1 cellular context compared by ENCODE assay signal in the genomic region with DNA sequence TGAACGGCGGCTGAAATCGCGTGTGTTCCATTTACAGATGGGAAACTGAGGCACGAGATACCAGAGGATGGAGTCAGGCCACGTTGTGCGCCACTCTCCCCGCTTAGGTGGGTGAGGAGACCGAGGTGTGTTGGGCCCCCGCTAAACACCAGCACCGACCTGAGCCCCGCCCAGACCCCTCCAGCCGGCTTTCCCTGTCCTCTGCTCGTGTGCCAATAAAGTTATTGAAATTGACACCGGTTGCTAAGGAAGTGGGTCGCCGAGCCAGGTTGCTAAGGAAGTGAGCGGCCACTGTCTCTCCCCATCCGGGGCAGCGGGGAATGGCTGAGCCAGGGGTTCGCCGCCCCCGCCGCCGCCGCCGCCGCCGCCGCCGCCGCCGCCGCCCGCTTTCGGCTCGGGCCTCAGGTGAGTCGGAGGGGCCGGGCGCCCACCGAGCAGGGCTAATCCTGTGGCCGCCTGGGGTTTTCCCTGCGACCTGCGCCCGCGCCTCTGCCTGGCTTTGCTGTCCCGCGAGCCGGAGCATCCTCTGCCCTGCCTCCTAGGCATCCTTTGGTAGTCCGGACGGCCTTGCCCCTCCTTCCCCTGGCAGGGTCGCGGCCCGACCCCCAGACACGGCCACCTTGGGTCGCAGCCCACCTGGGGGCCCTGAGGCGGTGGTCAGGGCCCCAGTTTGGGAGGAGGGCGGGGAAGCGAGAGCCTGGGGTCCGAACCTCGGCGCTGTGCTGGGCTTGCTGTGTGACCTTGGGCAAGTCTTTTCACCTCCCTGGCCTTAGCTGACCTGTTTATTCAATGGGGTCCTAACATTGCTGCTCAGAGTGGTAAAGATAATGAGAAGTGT.
TF ChIP-seq lines count a peak whose summit lies in the region.

A gene (plus strand): TSS at position 291 of the 838 bp plus-strand sequence. CDS start 32,127 bp downstream, outside the sequence.

TF ChIP-seq in HEK293, 187 proteins besides CTCF, POLR2A, EP300 and RAD21 (continued from another document and continues in another):
- TF ChIP-seq, protein P1, sequence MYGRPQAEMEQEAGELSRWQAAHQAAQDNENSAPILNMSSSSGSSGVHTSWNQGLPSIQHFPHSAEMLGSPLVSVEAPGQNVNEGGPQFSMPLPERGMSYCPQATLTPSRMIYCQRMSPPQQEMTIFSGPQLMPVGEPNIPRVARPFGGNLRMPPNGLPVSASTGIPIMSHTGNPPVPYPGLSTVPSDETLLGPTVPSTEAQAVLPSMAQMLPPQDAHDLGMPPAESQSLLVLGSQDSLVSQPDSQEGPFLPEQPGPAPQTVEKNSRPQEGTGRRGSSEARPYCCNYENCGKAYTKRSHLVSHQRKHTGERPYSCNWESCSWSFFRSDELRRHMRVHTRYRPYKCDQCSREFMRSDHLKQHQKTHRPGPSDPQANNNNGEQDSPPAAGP (tag by site-specific recombination; IDR thresholded peaks at IDR 0.05) = peak; percentile 76; the same call in 1 of the 2 replicates
- TF ChIP-seq ZNF174 (tag by site-specific recombination; IDR thresholded peaks at IDR 0.05) (no peak), ZNF561 (tag by site-specific recombination; IDR thresholded peaks at IDR 0.05; ENCODE audit: borderline replicate concordance) (peak; percentile 82; the same call in 1 of the 2 replicates), ZNF571 (tag by site-specific recombination; IDR thresholded peaks at IDR 0.05) (no peak), ZNF792 (tag by site-specific recombination; IDR thresholded peaks at IDR 0.05) (no peak), ZNF324 (tag by site-specific recombination; IDR thresholded peaks at IDR 0.05) (peak; percentile 73), FEZF1 (tag by site-specific recombination; IDR thresholded peaks at IDR 0.05) (no peak), ZBTB48 (tag by site-specific recombination; IDR thresholded peaks at IDR 0.05) (no peak), ZNF555 (tag by site-specific recombination; conservative IDR thresholded peaks at IDR 0.05) (no peak), ZNF335 (tag by site-specific recombination; conservative IDR thresholded peaks at IDR 0.05) (peak; percentile 75), BCL11B (tag by site-specific recombination; IDR thresholded peaks at IDR 0.05; ENCODE audit: low read depth) (no peak), ZNF248 (tag by site-specific recombination; IDR thresholded peaks at IDR 0.05) (no peak), GLI2 (tag by site-specific recombination; IDR thresholded peaks at IDR 0.05; ENCODE audit: borderline replicate concordance, low read depth) (no peak), SALL2 (tag by site-specific recombination; IDR thresholded peaks at IDR 0.05; ENCODE audit: borderline replicate concordance) (no peak), ZNF777 (tag by site-specific recombination; IDR thresholded peaks at IDR 0.05; ENCODE audit: borderline replicate concordance) (no peak), ZSCAN16 (tag by site-specific recombination; IDR thresholded peaks at IDR 0.05) (no peak), ZFP69B (tag by site-specific recombination; IDR thresholded peaks at IDR 0.05) (peak; percentile 49; the same call in 1 of the 2 replicates), ZNF776 (tag by site-specific recombination; IDR thresholded peaks at IDR 0.05; ENCODE audit: borderline replicate concordance) (no peak), ZNF624 (tag by site-specific recombination; IDR thresholded peaks at IDR 0.05) (no peak), ZNF830 (tag by site-specific recombination; IDR thresholded peaks at IDR 0.05; ENCODE audit: low read depth) (no peak), ZNF623 (tag by site-specific recombination; IDR thresholded peaks at IDR 0.05) (no peak), ZNF133 (tag by site-specific recombination; IDR thresholded peaks at IDR 0.05) (no peak), SETDB1 (IDR thresholded peaks at IDR 0.05; ENCODE audit: insufficient read length, low read length) (no peak), ZNF221 (tag by site-specific recombination; IDR thresholded peaks at IDR 0.05; ENCODE audit: borderline replicate concordance) (no peak), ZNF138 (tag by site-specific recombination; IDR thresholded peaks at IDR 0.05; ENCODE audit: borderline replicate concordance) (no peak), ZNF2 (tag by site-specific recombination; IDR thresholded peaks at IDR 0.05) (no peak), IKZF3 (tag by site-specific recombination; IDR thresholded peaks at IDR 0.05) (peak; percentile 73), ZNF16 (tag by site-specific recombination; IDR thresholded peaks at IDR 0.05; ENCODE audit: low read depth) (no peak), ZNF426 (tag by site-specific recombination; IDR thresholded peaks at IDR 0.05) (no peak), ZNF843 (tag by site-specific recombination; IDR thresholded peaks at IDR 0.05) (0 out of 2 replicates have a peak, but pooled peaks have one; percentile 24), ZFHX2 (tag by site-specific recombination; conservative IDR thresholded peaks at IDR 0.05) (no peak; the same call in 1 of the 2 replicates), ZNF48 (tag by site-specific recombination; IDR thresholded peaks at IDR 0.05) (no peak), SP2 (tag by site-specific recombination; IDR thresholded peaks at IDR 0.05) (peak; percentile 86), ZNF530 (tag by site-specific recombination; IDR thresholded peaks at IDR 0.05; ENCODE audit: low read depth) (no peak), ZNF785 (tag by site-specific recombination; IDR thresholded peaks at IDR 0.05) (no peak), HOXD13 (CRISPR knock-in tag; IDR thresholded peaks at IDR 0.05; ENCODE audit: borderline replicate concordance) (no peak)
- TF ChIP-seq, protein P2, sequence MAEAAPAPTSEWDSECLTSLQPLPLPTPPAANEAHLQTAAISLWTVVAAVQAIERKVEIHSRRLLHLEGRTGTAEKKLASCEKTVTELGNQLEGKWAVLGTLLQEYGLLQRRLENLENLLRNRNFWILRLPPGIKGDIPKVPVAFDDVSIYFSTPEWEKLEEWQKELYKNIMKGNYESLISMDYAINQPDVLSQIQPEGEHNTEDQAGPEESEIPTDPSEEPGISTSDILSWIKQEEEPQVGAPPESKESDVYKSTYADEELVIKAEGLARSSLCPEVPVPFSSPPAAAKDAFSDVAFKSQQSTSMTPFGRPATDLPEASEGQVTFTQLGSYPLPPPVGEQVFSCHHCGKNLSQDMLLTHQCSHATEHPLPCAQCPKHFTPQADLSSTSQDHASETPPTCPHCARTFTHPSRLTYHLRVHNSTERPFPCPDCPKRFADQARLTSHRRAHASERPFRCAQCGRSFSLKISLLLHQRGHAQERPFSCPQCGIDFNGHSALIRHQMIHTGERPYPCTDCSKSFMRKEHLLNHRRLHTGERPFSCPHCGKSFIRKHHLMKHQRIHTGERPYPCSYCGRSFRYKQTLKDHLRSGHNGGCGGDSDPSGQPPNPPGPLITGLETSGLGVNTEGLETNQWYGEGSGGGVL (tag by site-specific recombination; IDR thresholded peaks at IDR 0.05) = no peak
- TF ChIP-seq, protein P3, sequence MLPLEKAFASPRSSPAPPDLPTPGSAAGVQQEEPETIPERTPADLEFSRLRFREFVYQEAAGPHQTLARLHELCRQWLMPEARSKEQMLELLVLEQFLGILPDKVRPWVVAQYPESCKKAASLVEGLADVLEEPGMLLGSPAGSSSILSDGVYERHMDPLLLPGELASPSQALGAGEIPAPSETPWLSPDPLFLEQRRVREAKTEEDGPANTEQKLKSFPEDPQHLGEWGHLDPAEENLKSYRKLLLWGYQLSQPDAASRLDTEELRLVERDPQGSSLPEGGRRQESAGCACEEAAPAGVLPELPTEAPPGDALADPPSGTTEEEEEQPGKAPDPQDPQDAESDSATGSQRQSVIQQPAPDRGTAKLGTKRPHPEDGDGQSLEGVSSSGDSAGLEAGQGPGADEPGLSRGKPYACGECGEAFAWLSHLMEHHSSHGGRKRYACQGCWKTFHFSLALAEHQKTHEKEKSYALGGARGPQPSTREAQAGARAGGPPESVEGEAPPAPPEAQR (tag by site-specific recombination; IDR thresholded peaks at IDR 0.05) = no peak
- TF ChIP-seq, protein P4, sequence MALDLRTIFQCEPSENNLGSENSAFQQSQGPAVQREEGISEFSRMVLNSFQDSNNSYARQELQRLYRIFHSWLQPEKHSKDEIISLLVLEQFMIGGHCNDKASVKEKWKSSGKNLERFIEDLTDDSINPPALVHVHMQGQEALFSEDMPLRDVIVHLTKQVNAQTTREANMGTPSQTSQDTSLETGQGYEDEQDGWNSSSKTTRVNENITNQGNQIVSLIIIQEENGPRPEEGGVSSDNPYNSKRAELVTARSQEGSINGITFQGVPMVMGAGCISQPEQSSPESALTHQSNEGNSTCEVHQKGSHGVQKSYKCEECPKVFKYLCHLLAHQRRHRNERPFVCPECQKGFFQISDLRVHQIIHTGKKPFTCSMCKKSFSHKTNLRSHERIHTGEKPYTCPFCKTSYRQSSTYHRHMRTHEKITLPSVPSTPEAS (tag by site-specific recombination; IDR thresholded peaks at IDR 0.05) = no peak
- TF ChIP-seq, protein P5, sequence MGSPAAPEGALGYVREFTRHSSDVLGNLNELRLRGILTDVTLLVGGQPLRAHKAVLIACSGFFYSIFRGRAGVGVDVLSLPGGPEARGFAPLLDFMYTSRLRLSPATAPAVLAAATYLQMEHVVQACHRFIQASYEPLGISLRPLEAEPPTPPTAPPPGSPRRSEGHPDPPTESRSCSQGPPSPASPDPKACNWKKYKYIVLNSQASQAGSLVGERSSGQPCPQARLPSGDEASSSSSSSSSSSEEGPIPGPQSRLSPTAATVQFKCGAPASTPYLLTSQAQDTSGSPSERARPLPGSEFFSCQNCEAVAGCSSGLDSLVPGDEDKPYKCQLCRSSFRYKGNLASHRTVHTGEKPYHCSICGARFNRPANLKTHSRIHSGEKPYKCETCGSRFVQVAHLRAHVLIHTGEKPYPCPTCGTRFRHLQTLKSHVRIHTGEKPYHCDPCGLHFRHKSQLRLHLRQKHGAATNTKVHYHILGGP (tag by site-specific recombination; IDR thresholded peaks at IDR 0.05) = no peak
- TF ChIP-seq, protein P6, sequence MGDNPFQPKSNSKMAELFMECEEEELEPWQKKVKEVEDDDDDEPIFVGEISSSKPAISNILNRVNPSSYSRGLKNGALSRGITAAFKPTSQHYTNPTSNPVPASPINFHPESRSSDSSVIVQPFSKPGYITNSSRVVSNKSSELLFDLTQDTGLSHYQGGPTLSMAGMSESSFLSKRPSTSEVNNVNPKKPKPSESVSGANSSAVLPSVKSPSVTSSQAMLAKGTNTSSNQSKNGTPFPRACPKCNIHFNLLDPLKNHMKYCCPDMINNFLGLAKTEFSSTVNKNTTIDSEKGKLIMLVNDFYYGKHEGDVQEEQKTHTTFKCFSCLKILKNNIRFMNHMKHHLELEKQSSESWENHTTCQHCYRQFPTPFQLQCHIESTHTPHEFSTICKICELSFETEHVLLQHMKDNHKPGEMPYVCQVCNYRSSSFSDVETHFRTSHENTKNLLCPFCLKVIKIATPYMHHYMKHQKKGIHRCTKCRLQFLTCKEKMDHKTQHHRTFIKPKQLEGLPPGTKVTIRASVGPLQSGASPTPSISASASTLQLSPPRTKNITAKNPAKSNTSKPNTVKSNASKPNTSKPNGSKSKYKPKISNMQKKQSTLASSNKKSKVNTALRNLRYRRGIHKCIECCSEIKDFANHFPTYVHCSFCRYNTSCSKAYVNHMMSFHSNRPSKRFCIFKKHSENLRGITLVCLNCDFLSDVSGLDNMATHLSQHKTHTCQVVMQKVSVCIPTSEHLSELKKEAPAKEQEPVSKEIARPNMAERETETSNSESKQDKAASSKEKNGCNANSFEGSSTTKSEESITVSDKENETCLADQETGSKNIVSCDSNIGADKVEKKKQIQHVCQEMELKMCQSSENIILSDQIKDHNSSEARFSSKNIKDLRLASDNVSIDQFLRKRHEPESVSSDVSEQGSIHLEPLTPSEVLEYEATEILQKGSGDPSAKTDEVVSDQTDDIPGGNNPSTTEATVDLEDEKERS (tag by site-specific recombination; IDR thresholded peaks at IDR 0.05) = no peak
- TF ChIP-seq, protein P7, sequence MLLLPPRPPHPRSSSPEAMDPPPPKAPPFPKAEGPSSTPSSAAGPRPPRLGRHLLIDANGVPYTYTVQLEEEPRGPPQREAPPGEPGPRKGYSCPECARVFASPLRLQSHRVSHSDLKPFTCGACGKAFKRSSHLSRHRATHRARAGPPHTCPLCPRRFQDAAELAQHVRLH (tag by site-specific recombination; IDR thresholded peaks at IDR 0.05) = no peak
- TF ChIP-seq, protein P8, sequence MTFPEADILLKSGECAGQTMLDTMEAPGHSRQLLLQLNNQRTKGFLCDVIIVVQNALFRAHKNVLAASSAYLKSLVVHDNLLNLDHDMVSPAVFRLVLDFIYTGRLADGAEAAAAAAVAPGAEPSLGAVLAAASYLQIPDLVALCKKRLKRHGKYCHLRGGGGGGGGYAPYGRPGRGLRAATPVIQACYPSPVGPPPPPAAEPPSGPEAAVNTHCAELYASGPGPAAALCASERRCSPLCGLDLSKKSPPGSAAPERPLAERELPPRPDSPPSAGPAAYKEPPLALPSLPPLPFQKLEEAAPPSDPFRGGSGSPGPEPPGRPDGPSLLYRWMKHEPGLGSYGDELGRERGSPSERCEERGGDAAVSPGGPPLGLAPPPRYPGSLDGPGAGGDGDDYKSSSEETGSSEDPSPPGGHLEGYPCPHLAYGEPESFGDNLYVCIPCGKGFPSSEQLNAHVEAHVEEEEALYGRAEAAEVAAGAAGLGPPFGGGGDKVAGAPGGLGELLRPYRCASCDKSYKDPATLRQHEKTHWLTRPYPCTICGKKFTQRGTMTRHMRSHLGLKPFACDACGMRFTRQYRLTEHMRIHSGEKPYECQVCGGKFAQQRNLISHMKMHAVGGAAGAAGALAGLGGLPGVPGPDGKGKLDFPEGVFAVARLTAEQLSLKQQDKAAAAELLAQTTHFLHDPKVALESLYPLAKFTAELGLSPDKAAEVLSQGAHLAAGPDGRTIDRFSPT (tag by site-specific recombination; IDR thresholded peaks at IDR 0.05) = no peak
- TF ChIP-seq, protein P9, sequence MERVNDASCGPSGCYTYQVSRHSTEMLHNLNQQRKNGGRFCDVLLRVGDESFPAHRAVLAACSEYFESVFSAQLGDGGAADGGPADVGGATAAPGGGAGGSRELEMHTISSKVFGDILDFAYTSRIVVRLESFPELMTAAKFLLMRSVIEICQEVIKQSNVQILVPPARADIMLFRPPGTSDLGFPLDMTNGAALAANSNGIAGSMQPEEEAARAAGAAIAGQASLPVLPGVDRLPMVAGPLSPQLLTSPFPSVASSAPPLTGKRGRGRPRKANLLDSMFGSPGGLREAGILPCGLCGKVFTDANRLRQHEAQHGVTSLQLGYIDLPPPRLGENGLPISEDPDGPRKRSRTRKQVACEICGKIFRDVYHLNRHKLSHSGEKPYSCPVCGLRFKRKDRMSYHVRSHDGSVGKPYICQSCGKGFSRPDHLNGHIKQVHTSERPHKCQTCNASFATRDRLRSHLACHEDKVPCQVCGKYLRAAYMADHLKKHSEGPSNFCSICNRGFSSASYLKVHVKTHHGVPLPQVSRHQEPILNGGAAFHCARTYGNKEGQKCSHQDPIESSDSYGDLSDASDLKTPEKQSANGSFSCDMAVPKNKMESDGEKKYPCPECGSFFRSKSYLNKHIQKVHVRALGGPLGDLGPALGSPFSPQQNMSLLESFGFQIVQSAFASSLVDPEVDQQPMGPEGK (tag by site-specific recombination; IDR thresholded peaks at IDR 0.05) = peak; percentile 80
